In the genomic region with DNA sequence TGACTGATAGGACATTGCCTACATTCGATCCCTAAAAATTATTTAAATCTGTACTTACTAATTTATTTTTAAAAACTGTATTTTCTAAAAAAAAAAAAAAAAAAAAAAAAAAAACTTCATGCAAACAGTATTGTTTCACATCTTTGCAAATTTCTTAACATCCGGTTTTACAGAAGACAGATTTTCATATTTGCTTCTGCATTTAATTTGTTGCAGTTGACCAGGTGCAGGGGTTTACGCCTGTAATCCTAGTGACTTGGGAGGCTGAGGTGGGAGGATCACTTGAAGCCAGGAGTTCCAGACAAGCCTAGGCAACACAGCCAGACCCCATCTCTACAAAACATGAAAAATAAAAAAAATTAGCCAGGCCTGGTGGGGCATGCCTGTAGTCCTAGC, we compare ENCODE assay signal across 16 cellular contexts. TPM values are rescaled to one million over a fixed set of nuclear protein-coding genes. Genes with fewer than 3 reads are reported as not detected.
DNase-seq lines count a peak whose midpoint lies in the region; ATAC-seq and TF ChIP-seq lines count a peak whose summit lies in the region.
"Had no signal": no experiment of that assay in that cellular context is flagged by ENCODE, and none has a peak within 500 bp of the region (broad histone marks: within the 10 kb centered on the region; RNA-seq: fewer than 3 reads in every experiment).

No MANE protein-coding gene starts in this region.

- intact Hi-C loops in dendritic cell treated with granulocyte-macrophage colony-stimulating factor and Interleukin-4, amounts not matched to agents 40 ng/mL and 50 ng/mL, for 4 days (cut with micrococcal nuclease): no loop called here
- intact Hi-C loops in vagina (cut with DNase I): no loop called here

- H3K27ac ChIP-seq in vagina: no peak overlapping the region
- H3K27ac ChIP-seq: BLaER1, HL-60 had no signal

- H3K9me3 ChIP-seq in vagina: no peaks in the 10 kb centered on the region
- H3K9me3 ChIP-seq: BLaER1 had no signal

- no peak for TF ChIP-seq CTCF in osteocyte (IDR thresholded peaks at IDR 0.05)
- TF ChIP-seq CTCF in vagina (IDR thresholded peaks at IDR 0.05): no peak

- no peaks in the 10 kb centered on the region for H3K4me1 ChIP-seq in vagina
- H3K4me1 ChIP-seq: BLaER1 had no signal

- H3K4me1 Mint-ChIP-seq in IgD-negative memory B cell: peaks cover 32 to 60% (median 58%) of the 10 kb centered on the region in 3 donors
- peaks cover 37% of the 10 kb centered on the region for H3K4me1 Mint-ChIP-seq in dendritic cell treated with granulocyte-macrophage colony-stimulating factor and Interleukin-4, amounts not matched to agents 40 ng/mL and 50 ng/mL, for 4 days (ENCODE audit: low read depth)
- peaks cover 16% of the 10 kb centered on the region for H3K4me1 Mint-ChIP-seq in osteocyte (ENCODE audit: unreplicated experiment)

- H3K27me3 Mint-ChIP-seq in IgD-negative memory B cell: no peaks in the 10 kb centered on the region
- no peaks in the 10 kb centered on the region for H3K27me3 Mint-ChIP-seq in dendritic cell treated with granulocyte-macrophage colony-stimulating factor and Interleukin-4, amounts not matched to agents 40 ng/mL and 50 ng/mL, for 4 days
- no peaks in the 10 kb centered on the region for H3K27me3 Mint-ChIP-seq in osteocyte (ENCODE audit: unreplicated experiment)

- H3K9me3 Mint-ChIP-seq in IgD-negative memory B cell (peaks cover 0 to 7% (median 2%) of the 10 kb centered on the region in 3 donors), osteocyte (ENCODE audit: unreplicated experiment) (peaks cover 10% of the 10 kb centered on the region)
- H3K9me3 Mint-ChIP-seq in dendritic cell treated with granulocyte-macrophage colony-stimulating factor and Interleukin-4, amounts not matched to agents 40 ng/mL and 50 ng/mL, for 4 days: no peaks in the 10 kb centered on the region

- no peak for DNase-seq in osteocyte (ENCODE audit: extremely low spot score, unreplicated experiment)
- no peak for DNase-seq in NCI-H1092 treated with DMSO at 0.1 percent for 48 hours (lab: John Stamatoyannopoulos, UW)
- no peak for DNase-seq in vagina (ENCODE audit: extremely low spot score in 2 of 2)
- DNase-seq in activated CD8-positive, alpha-beta memory T cell treated with anti-CD3 and anti-CD28 coated beads for 24 hours: no peak
- no peak for DNase-seq in DMS114 treated with DMSO at 0.1 percent for 48 hours (lab: John Stamatoyannopoulos, UW; ENCODE audit: unreplicated experiment)
- DNase-seq: DMS 273 treated with DMSO at 0.1 percent for 48 hours, Karpas-422, NCI-H187 treated with DMSO at 0.1 percent for 48 hours, NCI-H446, NCI-H774, SHP77 treated with DMSO at 0.1 percent for 48 hours had no signal

- ATAC-seq in GM18867 (IDR thresholded peaks at IDR 0.05; ENCODE audit: unreplicated experiment): peak; percentile 34

- no peak overlapping the region for H3K4me3 ChIP-seq in vagina
- H3K4me3 ChIP-seq: BLaER1 had no signal

- H3K27ac Mint-ChIP-seq in IgD-negative memory B cell (peak overlapping the region in 2 of 3 donors; percentile 71 to 81), osteocyte (ENCODE audit: unreplicated experiment) (peak overlapping the region; percentile 45)
- peak overlapping the region; percentile 24 for H3K27ac Mint-ChIP-seq in dendritic cell treated with granulocyte-macrophage colony-stimulating factor and Interleukin-4, amounts not matched to agents 40 ng/mL and 50 ng/mL, for 4 days

- no peaks in the 10 kb centered on the region for H3K36me3 ChIP-seq in vagina
- H3K36me3 ChIP-seq: BLaER1 had no signal

- H3K4me3 Mint-ChIP-seq in IgD-negative memory B cell (peak overlapping the region in 3 of 4 donors; percentile 80 to 87 (median 81)), osteocyte (ENCODE audit: unreplicated experiment) (no peak overlapping the region)
- H3K4me3 Mint-ChIP-seq in dendritic cell treated with granulocyte-macrophage colony-stimulating factor and Interleukin-4, amounts not matched to agents 40 ng/mL and 50 ng/mL, for 4 days: no peak overlapping the region

- TF ChIP-seq POLR2A in vagina (IDR thresholded peaks at IDR 0.05): no peak

- peaks cover 12% of the 10 kb centered on the region for H3K36me3 Mint-ChIP-seq in IgD-negative memory B cell
- no peaks in the 10 kb centered on the region for H3K36me3 Mint-ChIP-seq in dendritic cell treated with granulocyte-macrophage colony-stimulating factor and Interleukin-4, amounts not matched to agents 40 ng/mL and 50 ng/mL, for 4 days (ENCODE audit: low read depth)
- H3K36me3 Mint-ChIP-seq in osteocyte (ENCODE audit: unreplicated experiment): no peaks in the 10 kb centered on the region

- no peaks in the 10 kb centered on the region for H3K27me3 ChIP-seq in vagina

RNA-seq across cellular contexts. Expression of a gene that starts 6.4 kb away (rescaled TPM):
- 10.1 TPM for polyA plus RNA-seq in IgD-negative memory B cell
- total RNA-seq in osteocyte: 18.2 and 30.1 TPM in 2 replicates
- total RNA-seq in vagina: 136 TPM

Comparison
In these comparisons a context has a peak if more than half of its experiments do, and no peak if none do; other contexts are left out.
1. H3K27ac Mint-ChIP-seq: peak in every context shown above with its lines; median percentile 76 in IgD-negative memory B cell; 45 in osteocyte; 24 in dendritic cell treated with granulocyte-macrophage colony-stimulating factor and Interleukin-4, amounts not matched to agents 40 ng/mL and 50 ng/mL, for 4 days.
2. H3K4me3 Mint-ChIP-seq: peak in IgD-negative memory B cell (3 of 4); none in dendritic cell treated with granulocyte-macrophage colony-stimulating factor and Interleukin-4, amounts not matched to agents 40 ng/mL and 50 ng/mL, for 4 days (single experiment) and osteocyte (single experiment).